Comparison of ENCODE assay signal across 18 cellular contexts in the genomic region with DNA sequence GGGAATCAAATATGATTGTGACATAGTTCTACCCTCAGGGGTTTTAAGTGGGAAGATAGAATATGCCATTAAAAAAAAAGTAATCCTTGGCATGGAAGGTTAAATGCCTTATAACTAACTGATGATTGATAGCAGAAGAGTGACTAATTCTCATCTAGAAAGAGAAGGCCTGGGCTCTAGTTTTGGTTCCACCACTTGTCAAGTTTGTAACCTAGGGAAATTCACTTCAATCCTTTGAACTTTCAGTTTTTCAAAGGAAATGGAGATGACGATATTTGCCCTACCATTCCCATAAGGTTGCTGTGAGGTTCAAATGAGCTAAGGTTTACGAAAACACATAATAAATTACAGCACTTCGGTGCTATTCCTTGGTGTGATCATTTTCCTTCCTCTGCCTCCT.
DNase-seq lines count a peak whose midpoint lies in the region; ATAC-seq and TF ChIP-seq lines count a peak whose summit lies in the region.
"Had no signal": no experiment of that assay in that cellular context is flagged by ENCODE, and none has a peak within 500 bp of the region (broad histone marks: within the 10 kb centered on the region; RNA-seq: fewer than 3 reads in every experiment).

No MANE protein-coding gene starts in this region.

- H3K4me1 ChIP-seq in PC-3 (ENCODE audit: insufficient read depth, low read length): peaks cover 96% of the 10 kb centered on the region

- peaks cover 36% of the 10 kb centered on the region for H3K4me1 Mint-ChIP-seq in activated naive CD8-positive, alpha-beta T cell treated with anti-CD3 and anti-CD28 coated beads, Interleukin-2, amount 50 U/mL, for 24 hours
- peaks cover 28% of the 10 kb centered on the region for H3K4me1 Mint-ChIP-seq in activated naive CD8-positive, alpha-beta T cell treated with anti-CD3 and anti-CD28 coated beads for 36 hours
- H3K4me1 Mint-ChIP-seq in stimulated activated naive CD8-positive, alpha-beta T cell treated with anti-CD3 and anti-CD28 coated beads, Interleukin-15, amount 100 ng/mL, for 72 hours: peaks cover 20% of the 10 kb centered on the region
- H3K4me1 Mint-ChIP-seq in activated CD8-positive, alpha-beta T cell treated with anti-CD3 and anti-CD28 coated beads for 36 hours (ENCODE audit: low read depth): peaks cover 14% of the 10 kb centered on the region

- H3F3A ChIP-seq in PC-3 (ENCODE audit: low read length, unreplicated experiment): peaks cover 16% of the 10 kb centered on the region

- H3K9ac ChIP-seq in PC-3 (ENCODE audit: low read length): peak overlapping the region; percentile 53

- intact Hi-C loops in PC-3 (cut with micrococcal nuclease): no loop called here
- intact Hi-C loops in activated CD8-positive, alpha-beta T cell treated with anti-CD3 and anti-CD28 coated beads for 36 hours (cut with micrococcal nuclease): no loop called here

- H3K9me3 Mint-ChIP-seq in activated naive CD8-positive, alpha-beta T cell treated with anti-CD3 and anti-CD28 coated beads, Interleukin-2, amount 50 U/mL, for 24 hours: peaks cover 3% of the 10 kb centered on the region
- H3K9me3 Mint-ChIP-seq in activated naive CD8-positive, alpha-beta T cell treated with anti-CD3 and anti-CD28 coated beads for 36 hours: peaks cover 2% of the 10 kb centered on the region
- H3K9me3 Mint-ChIP-seq in stimulated activated naive CD8-positive, alpha-beta T cell treated with anti-CD3 and anti-CD28 coated beads, Interleukin-15, amount 100 ng/mL, for 72 hours: no peaks in the 10 kb centered on the region
- no peaks in the 10 kb centered on the region for H3K9me3 Mint-ChIP-seq in activated CD8-positive, alpha-beta T cell treated with anti-CD3 and anti-CD28 coated beads for 36 hours
- H3K9me3 Mint-ChIP-seq: CD4-positive, alpha-beta T cell had no signal

- DNase-seq in activated naive CD8-positive, alpha-beta T cell treated with anti-CD3 and anti-CD28 coated beads, Interleukin-2, amount 50 U/mL, for 24 hours: no peak
- no peak for DNase-seq in activated naive CD8-positive, alpha-beta T cell treated with anti-CD3 and anti-CD28 coated beads for 36 hours
- DNase-seq in PC-3 (peak; percentile 67), fibroblast of villous mesenchyme (ENCODE audit: low read depth) (peak; percentile 38), DMS153 treated with DMSO at 0.1 percent for 48 hours (lab: John Stamatoyannopoulos, UW; ENCODE audit: unreplicated experiment) (no peak)
- DNase-seq in stimulated activated naive CD8-positive, alpha-beta T cell treated with anti-CD3 and anti-CD28 coated beads, Interleukin-15, amount 100 ng/mL, for 72 hours: no peak
- DNase-seq in activated CD8-positive, alpha-beta T cell treated with anti-CD3 and anti-CD28 coated beads for 36 hours: no peak
- DNase-seq: activated CD8-positive, alpha-beta T cell treated with anti-CD3 and anti-CD28 coated beads, Interleukin-2, amount 10 ng/mL, durations not matched to agents 7 days and 5 days; anterior cingulate cortex; CD4-positive, alpha-beta T cell; DND-41; naive thymus-derived CD8-positive, alpha-beta T cell; NCI-H2081; NCI-H748 treated with DMSO at 0.1 percent for 48 hours had no signal

- no TSS peak for BruUV-seq in PC-3 (replicated peaks; lab: Mats Ljungman, UMichigan)

- no peaks in the 10 kb centered on the region for H3K36me3 ChIP-seq in PC-3 (ENCODE audit: low read depth, low read length)
- H3K36me3 ChIP-seq: gastroesophageal sphincter had no signal

- H3K36me3 Mint-ChIP-seq in activated naive CD8-positive, alpha-beta T cell treated with anti-CD3 and anti-CD28 coated beads, Interleukin-2, amount 50 U/mL, for 24 hours (ENCODE audit: low read depth): no peaks in the 10 kb centered on the region
- H3K36me3 Mint-ChIP-seq in activated naive CD8-positive, alpha-beta T cell treated with anti-CD3 and anti-CD28 coated beads for 36 hours: no peaks in the 10 kb centered on the region
- no peaks in the 10 kb centered on the region for H3K36me3 Mint-ChIP-seq in activated CD8-positive, alpha-beta T cell treated with anti-CD3 and anti-CD28 coated beads for 36 hours (ENCODE audit: low read depth)
- H3K36me3 Mint-ChIP-seq: naive thymus-derived CD8-positive, alpha-beta T cell had no signal

- peak; percentile 21 for ATAC-seq in activated naive CD8-positive, alpha-beta T cell treated with anti-CD3 and anti-CD28 coated beads, Interleukin-2, amount 50 U/mL, for 24 hours
- no peak for ATAC-seq in PC-3
- ATAC-seq in stimulated activated naive CD8-positive, alpha-beta T cell treated with anti-CD3 and anti-CD28 coated beads, Interleukin-15, amount 100 ng/mL, for 72 hours: peak; percentile 66
- no peak for ATAC-seq in activated CD8-positive, alpha-beta T cell treated with anti-CD3 and anti-CD28 coated beads for 36 hours
- no peak for ATAC-seq in HG03457 (IDR thresholded peaks at IDR 0.05; ENCODE audit: unreplicated experiment)
- ATAC-seq: activated CD8-positive, alpha-beta T cell treated with anti-CD3 and anti-CD28 coated beads, Interleukin-2, amount 10 ng/mL, durations not matched to agents 7 days and 5 days; gastroesophageal sphincter; HepG2; naive thymus-derived CD8-positive, alpha-beta T cell had no signal

- H3K27ac ChIP-seq in PC-3 (ENCODE audit: low read length): peak overlapping the region; percentile 90
- H3K27ac ChIP-seq: gastroesophageal sphincter had no signal

- no peaks in the 10 kb centered on the region for H3K79me2 ChIP-seq in PC-3 (ENCODE audit: low read length)

- no peaks in the 10 kb centered on the region for H4K20me1 ChIP-seq in PC-3 (ENCODE audit: low read length)

- H3K27me3 ChIP-seq in PC-3 (ENCODE audit: low read length): no peaks in the 10 kb centered on the region
- H3K27me3 ChIP-seq: gastroesophageal sphincter had no signal

- TF ChIP-seq CTCF in PC-3 (conservative IDR thresholded peaks at IDR 0.05; ENCODE audit: low read depth, low read length) (no peak), fibroblast of villous mesenchyme (IDR thresholded peaks at IDR 0.05; ENCODE audit: insufficient read depth, low read depth, low read length) (no peak)
- TF ChIP-seq CTCF in activated CD8-positive, alpha-beta T cell treated with anti-CD3 and anti-CD28 coated beads for 36 hours (IDR thresholded peaks at IDR 0.05): no peak

- H3K4me2 ChIP-seq in PC-3 (ENCODE audit: low read length): peak overlapping the region; percentile 55

- no peak overlapping the region for H3K4me3 ChIP-seq in PC-3 (ENCODE audit: low read length)
- no peak overlapping the region for H3K4me3 ChIP-seq in fibroblast of villous mesenchyme (ENCODE audit: low read depth, low read length)
- H3K4me3 ChIP-seq: coronary artery, gastroesophageal sphincter had no signal

- POLR2A ChIA-PET in PC-3 (lab: Charles Lee; ENCODE audit: unreplicated experiment): no interaction called here
- POLR2A ChIA-PET in activated CD8-positive, alpha-beta T cell treated with anti-CD3 and anti-CD28 coated beads for 36 hours (lab: Charles Lee): no interaction called here

- CTCF ChIA-PET in PC-3 (lab: Charles Lee): no interaction called here
- CTCF ChIA-PET in activated CD8-positive, alpha-beta T cell treated with anti-CD3 and anti-CD28 coated beads for 36 hours (lab: Charles Lee): interaction anchor here (1.4 kb wide), 1 partner anchor 163 kb away, joined by 4 read pairs; no protein-coding TSS in a partner anchor

- peaks cover 11% of the 10 kb centered on the region for H3K27me3 Mint-ChIP-seq in activated naive CD8-positive, alpha-beta T cell treated with anti-CD3 and anti-CD28 coated beads, Interleukin-2, amount 50 U/mL, for 24 hours
- no peaks in the 10 kb centered on the region for H3K27me3 Mint-ChIP-seq in activated naive CD8-positive, alpha-beta T cell treated with anti-CD3 and anti-CD28 coated beads for 36 hours
- no peaks in the 10 kb centered on the region for H3K27me3 Mint-ChIP-seq in stimulated activated naive CD8-positive, alpha-beta T cell treated with anti-CD3 and anti-CD28 coated beads, Interleukin-15, amount 100 ng/mL, for 72 hours
- peaks cover 2% of the 10 kb centered on the region for H3K27me3 Mint-ChIP-seq in activated CD8-positive, alpha-beta T cell treated with anti-CD3 and anti-CD28 coated beads for 36 hours

- H3K27ac Mint-ChIP-seq in activated naive CD8-positive, alpha-beta T cell treated with anti-CD3 and anti-CD28 coated beads, Interleukin-2, amount 50 U/mL, for 24 hours: no peak overlapping the region
- H3K27ac Mint-ChIP-seq in activated naive CD8-positive, alpha-beta T cell treated with anti-CD3 and anti-CD28 coated beads for 36 hours: no peak overlapping the region
- no peak overlapping the region for H3K27ac Mint-ChIP-seq in stimulated activated naive CD8-positive, alpha-beta T cell treated with anti-CD3 and anti-CD28 coated beads, Interleukin-15, amount 100 ng/mL, for 72 hours
- H3K27ac Mint-ChIP-seq in activated CD8-positive, alpha-beta T cell treated with anti-CD3 and anti-CD28 coated beads for 36 hours: no peak overlapping the region
- H3K27ac Mint-ChIP-seq: activated CD8-positive, alpha-beta T cell treated with anti-CD3 and anti-CD28 coated beads, Interleukin-2, amount 10 ng/mL, durations not matched to agents 7 days and 5 days; CD4-positive, alpha-beta T cell; naive thymus-derived CD8-positive, alpha-beta T cell had no signal

- H3K9me3 ChIP-seq in PC-3 (ENCODE audit: low read length): no peaks in the 10 kb centered on the region
- H3K9me3 ChIP-seq: gastroesophageal sphincter had no signal

- H2AFZ ChIP-seq in PC-3 (ENCODE audit: low read length): no peak overlapping the region

- H3K9me2 ChIP-seq in PC-3 (replicated peaks; ENCODE audit: low read length): no peaks in the 10 kb centered on the region

- H3K4me3 Mint-ChIP-seq in activated naive CD8-positive, alpha-beta T cell treated with anti-CD3 and anti-CD28 coated beads, Interleukin-2, amount 50 U/mL, for 24 hours: no peak overlapping the region
- H3K4me3 Mint-ChIP-seq in activated naive CD8-positive, alpha-beta T cell treated with anti-CD3 and anti-CD28 coated beads for 36 hours: no peak overlapping the region
- H3K4me3 Mint-ChIP-seq in stimulated activated naive CD8-positive, alpha-beta T cell treated with anti-CD3 and anti-CD28 coated beads, Interleukin-15, amount 100 ng/mL, for 72 hours: no peak overlapping the region
- H3K4me3 Mint-ChIP-seq in activated CD8-positive, alpha-beta T cell treated with anti-CD3 and anti-CD28 coated beads for 36 hours: no peak overlapping the region
- H3K4me3 Mint-ChIP-seq: activated CD8-positive, alpha-beta T cell treated with anti-CD3 and anti-CD28 coated beads, Interleukin-2, amount 10 ng/mL, durations not matched to agents 7 days and 5 days; CD4-positive, alpha-beta T cell; naive thymus-derived CD8-positive, alpha-beta T cell had no signal

Comparison
In these comparisons a context has a peak if more than half of its experiments do, and no peak if none do; other contexts are left out.
1. ATAC-seq: peak in activated naive CD8-positive, alpha-beta T cell treated with anti-CD3 and anti-CD28 coated beads, Interleukin-2, amount 50 U/mL, for 24 hours (single experiment) and stimulated activated naive CD8-positive, alpha-beta T cell treated with anti-CD3 and anti-CD28 coated beads, Interleukin-15, amount 100 ng/mL, for 72 hours (single experiment); none in PC-3 (single experiment), activated CD8-positive, alpha-beta T cell treated with anti-CD3 and anti-CD28 coated beads for 36 hours (single experiment) and HG03457 (single experiment).
2. DNase-seq: peak in PC-3 (single experiment) and fibroblast of villous mesenchyme (single experiment); none in activated naive CD8-positive, alpha-beta T cell treated with anti-CD3 and anti-CD28 coated beads, Interleukin-2, amount 50 U/mL, for 24 hours (single experiment), activated naive CD8-positive, alpha-beta T cell treated with anti-CD3 and anti-CD28 coated beads for 36 hours (single experiment), stimulated activated naive CD8-positive, alpha-beta T cell treated with anti-CD3 and anti-CD28 coated beads, Interleukin-15, amount 100 ng/mL, for 72 hours (0 of 2), activated CD8-positive, alpha-beta T cell treated with anti-CD3 and anti-CD28 coated beads for 36 hours (single experiment) and DMS153 treated with DMSO at 0.1 percent for 48 hours (single experiment).